ENCODE assay signal across 9 cellular contexts in genomic region chr12:26732010-26732908, GRCh38.
A peak's percentile ranks its signal among the peaks of the same experiment; 100 is the strongest.
DNase-seq lines count a peak whose midpoint lies in the region; ATAC-seq and TF ChIP-seq lines count a peak whose summit lies in the region.
"Had no signal": no experiment of that assay in that cellular context is flagged by ENCODE, and none has a peak within 500 bp of the region (broad histone marks: within the 10 kb centered on the region; RNA-seq: fewer than 3 reads in every experiment).

No MANE protein-coding gene starts in this region.

- H3K36me3 ChIP-seq in Karpas-422 (ENCODE audit: insufficient read depth, low read length) (no peaks in the 10 kb centered on the region), mucosa of descending colon (ENCODE audit: low read depth) (no peaks in the 10 kb centered on the region)

- H3K9ac ChIP-seq in Karpas-422 (ENCODE audit: low read length): peak overlapping the region; percentile 52

- peak overlapping the region; percentile 48 for H3K4me3 ChIP-seq in Karpas-422 (ENCODE audit: low read length)
- H3K4me3 ChIP-seq in mucosa of descending colon: no peak overlapping the region

- peak overlapping the region; percentile 94 for H3K27ac ChIP-seq in Karpas-422 (ENCODE audit: low read length)

- H3K4me2 ChIP-seq in Karpas-422 (ENCODE audit: low read depth, low read length, poor library complexity, severe bottlenecking): peak overlapping the region; percentile 73

- H2AFZ ChIP-seq in Karpas-422 (ENCODE audit: low read length): no peak overlapping the region

- H3K4me1 ChIP-seq in Karpas-422 (ENCODE audit: low read length) (peaks cover 95% of the 10 kb centered on the region), mucosa of descending colon (ENCODE audit: low read depth) (no peaks in the 10 kb centered on the region)

- H4K20me1 ChIP-seq in Karpas-422 (ENCODE audit: insufficient read depth, low read depth, low read length): no peaks in the 10 kb centered on the region

- no peaks in the 10 kb centered on the region for H3K9me2 ChIP-seq in Karpas-422 (replicated peaks; ENCODE audit: insufficient read depth, low read length)

- no peaks in the 10 kb centered on the region for H3K9me3 ChIP-seq in Karpas-422 (ENCODE audit: low read length)
- H3K9me3 ChIP-seq in mucosa of descending colon: no peaks in the 10 kb centered on the region

- TF ChIP-seq CTCF in mucosa of descending colon (IDR thresholded peaks at IDR 0.05): no peak

- peaks cover 91% of the 10 kb centered on the region for H3K79me2 ChIP-seq in Karpas-422 (ENCODE audit: low read length)

- peak; percentile 71 for ATAC-seq in GM18867 (IDR thresholded peaks at IDR 0.05; ENCODE audit: unreplicated experiment)
- ATAC-seq in HG02623 (IDR thresholded peaks at IDR 0.05; ENCODE audit: unreplicated experiment): peak; percentile 56
- peak; percentile 71 for ATAC-seq in mucosa of descending colon

- intact Hi-C loops in mucosa of descending colon (cut with DNase I, micrococcal nuclease): no loop called here

- DNase-seq in Karpas-422 (peak; percentile 91), mucosa of descending colon (no peak), NCI-H2196 (lab: John Stamatoyannopoulos, UW; ENCODE audit: unreplicated experiment) (no peak), SW480 (ENCODE audit: low spot score) (no peak), NCI-H187 treated with DMSO at 0.1 percent for 48 hours (lab: John Stamatoyannopoulos, UW) (no peak)
- no peak for DNase-seq in activated T-cell treated with anti-CD3 and anti-CD28 coated beads, Interleukin-2, amount 50 U/mL, for 1 hour
- DNase-seq: NCI-H1417 had no signal

- H3K27me3 ChIP-seq in Karpas-422 (ENCODE audit: low read length): no peaks in the 10 kb centered on the region
